Comparison of ENCODE assay signal across 8 cellular contexts in genomic region chr3:134486577-134487041, GRCh38. TPM values are rescaled to one million over a fixed set of nuclear protein-coding genes. Genes with fewer than 3 reads are reported as not detected.
DNase-seq lines count a peak whose midpoint lies in the region; ATAC-seq, FAIRE-seq and TF ChIP-seq lines count a peak whose summit lies in the region.

No MANE protein-coding gene starts in this region.

- H3K4me3 ChIP-seq in BJ (ENCODE audit: low read depth, low read length) (peak overlapping the region; percentile 85), Karpas-422 (ENCODE audit: low read length) (peak overlapping the region; percentile 80)

- H4K20me1 ChIP-seq in Karpas-422 (ENCODE audit: insufficient read depth, low read depth, low read length): no peaks in the 10 kb centered on the region

- no peaks in the 10 kb centered on the region for H3K27me3 Mint-ChIP-seq in activated CD4-positive, alpha-beta memory T cell treated with anti-CD3 and anti-CD28 coated beads for 36 hours
- no peaks in the 10 kb centered on the region for H3K27me3 Mint-ChIP-seq in progenitor cell of endocrine pancreas

- peak overlapping the region; percentile 87 for H3K4me3 Mint-ChIP-seq in activated CD4-positive, alpha-beta memory T cell treated with anti-CD3 and anti-CD28 coated beads for 36 hours
- peak overlapping the region; percentile 99 for H3K4me3 Mint-ChIP-seq in progenitor cell of endocrine pancreas (ENCODE audit: low read depth)

- POLR2A ChIA-PET in BJ (lab: Charles Lee): interaction anchor here (1.1 to 1.4 kb wide), 3 partner anchors 120 to 155 kb away, joined by 3 to 5 read pairs (median 3); no protein-coding TSS in a partner anchor
- POLR2A ChIA-PET in activated CD4-positive, alpha-beta memory T cell treated with anti-CD3 and anti-CD28 coated beads for 36 hours (lab: Charles Lee): interaction anchor here (1.0 to 1.6 kb wide), 6 partner anchors 10 to 247 kb away, joined by 3 to 7 read pairs (median 5); partner anchors contain the start of gene RYK

- peaks cover 82% of the 10 kb centered on the region for H3K79me2 ChIP-seq in Karpas-422 (ENCODE audit: low read length)

- peak overlapping the region; percentile 90 for H3K4me2 ChIP-seq in Karpas-422 (ENCODE audit: low read depth, low read length, poor library complexity, severe bottlenecking)

- H3K27me3 ChIP-seq in BJ (ENCODE audit: control insufficient read depth, insufficient read depth, low read length): no peaks in the 10 kb centered on the region
- H3K27me3 ChIP-seq in Karpas-422 (ENCODE audit: low read length): no peaks in the 10 kb centered on the region
- no peaks in the 10 kb centered on the region for H3K27me3 ChIP-seq in foreskin keratinocyte

- H2AFZ ChIP-seq in Karpas-422 (ENCODE audit: low read length): peak overlapping the region; percentile 15; the same call in 1 of the 2 replicates

- no peak for DNase-seq in BJ (ENCODE audit: low read depth)
- peak; percentile 71 for DNase-seq in Karpas-422
- no peak for DNase-seq in activated CD4-positive, alpha-beta memory T cell treated with anti-CD3 and anti-CD28 coated beads for 36 hours
- no peak for DNase-seq in foreskin keratinocyte
- DNase-seq in progenitor cell of endocrine pancreas (ENCODE audit: low spot score, unreplicated experiment): no peak
- no peak for DNase-seq in urothelium cell line (ENCODE audit: low spot score)

- peaks cover 8% of the 10 kb centered on the region for H3K36me3 Mint-ChIP-seq in activated CD4-positive, alpha-beta memory T cell treated with anti-CD3 and anti-CD28 coated beads for 36 hours
- peaks cover 8% of the 10 kb centered on the region for H3K36me3 Mint-ChIP-seq in progenitor cell of endocrine pancreas (ENCODE audit: insufficient read depth)

- peak overlapping the region; percentile 97 for H3K27ac Mint-ChIP-seq in activated CD4-positive, alpha-beta memory T cell treated with anti-CD3 and anti-CD28 coated beads for 36 hours
- peak overlapping the region; percentile 97 for H3K27ac Mint-ChIP-seq in progenitor cell of endocrine pancreas

- peak overlapping the region; percentile 86 for H3K9ac ChIP-seq in Karpas-422 (ENCODE audit: low read length)

- H3K4me1 ChIP-seq in Karpas-422 (ENCODE audit: low read length) (peaks cover 25% of the 10 kb centered on the region), foreskin keratinocyte (peaks cover 23% of the 10 kb centered on the region)

- H3K9me2 ChIP-seq in Karpas-422 (replicated peaks; ENCODE audit: insufficient read depth, low read length): no peaks in the 10 kb centered on the region

- H3K9me3 Mint-ChIP-seq in activated CD4-positive, alpha-beta memory T cell treated with anti-CD3 and anti-CD28 coated beads for 36 hours: no peaks in the 10 kb centered on the region
- no peaks in the 10 kb centered on the region for H3K9me3 Mint-ChIP-seq in progenitor cell of endocrine pancreas (ENCODE audit: low read depth)

- H3K36me3 ChIP-seq in BJ (ENCODE audit: control insufficient read depth, insufficient read depth, low read length): peaks cover under 1% of the 10 kb centered on the region; the same call in 1 of the 2 replicates
- peaks cover 11% of the 10 kb centered on the region; the same call in 1 of the 2 replicates for H3K36me3 ChIP-seq in Karpas-422 (ENCODE audit: insufficient read depth, low read length)

- CTCF ChIA-PET in BJ (lab: Yijun Ruan, JAX): interaction anchor here (1.0 to 8.5 kb wide), 5 partner anchors 13 to 273 kb away, joined by 3 to 114 read pairs (median 3); no protein-coding TSS in a partner anchor
- CTCF ChIA-PET in activated CD4-positive, alpha-beta memory T cell treated with anti-CD3 and anti-CD28 coated beads for 36 hours (lab: Charles Lee): interaction anchor here (1.0 to 5.0 kb wide), 5 partner anchors 10 to 288 kb away, joined by 3 to 24 read pairs (median 7); no protein-coding TSS in a partner anchor

- peak overlapping the region; percentile 78 for H3K27ac ChIP-seq in Karpas-422 (ENCODE audit: low read length)
- H3K27ac ChIP-seq in foreskin keratinocyte: peak overlapping the region; percentile 73

- no peak for FAIRE-seq in urothelium cell line (lab: Jason Lieb, UNC)

- H3K4me1 Mint-ChIP-seq in activated CD4-positive, alpha-beta memory T cell treated with anti-CD3 and anti-CD28 coated beads for 36 hours (ENCODE audit: low read depth): peaks cover 48% of the 10 kb centered on the region
- H3K4me1 Mint-ChIP-seq in progenitor cell of endocrine pancreas (ENCODE audit: low read depth): peaks cover 24% of the 10 kb centered on the region

- no peaks in the 10 kb centered on the region for H3K9me3 ChIP-seq in Karpas-422 (ENCODE audit: low read length)

- ATAC-seq in GM18861 (IDR thresholded peaks at IDR 0.05; ENCODE audit: unreplicated experiment) (peak; percentile 7), foreskin keratinocyte (peak; percentile 2), HG03342 (IDR thresholded peaks at IDR 0.05; ENCODE audit: unreplicated experiment) (no peak)

- TF ChIP-seq CTCF in BJ (IDR thresholded peaks at IDR 0.05; ENCODE audit: insufficient read depth, low read depth, low read length) (no peak), foreskin keratinocyte (conservative IDR thresholded peaks at IDR 0.05) (no peak), progenitor cell of endocrine pancreas (IDR thresholded peaks at IDR 0.05; ENCODE audit: unreplicated experiment) (no peak)

- intact Hi-C loops in activated CD4-positive, alpha-beta memory T cell treated with anti-CD3 and anti-CD28 coated beads for 36 hours (cut with micrococcal nuclease): loop anchor here (1.0 to 10.0 kb wide), 10 partner anchors 10 to 1764 kb away; partner anchors contain the start of genes AMOTL2, CDV3, MSL2 and NPHP3

RNA-seq across cellular contexts. Expression of gene CEP63, which starts 0.8 kb away (rescaled TPM):
- polyA plus RNA-seq in BJ (2011; rRNA removed): 6.4 and 14.5 TPM in 2 replicates
- 4.8 and 9.7 TPM in 2 replicates for polyA minus RNA-seq in BJ (2011; rRNA and poly(A)+ RNA removed)
- total RNA-seq in Karpas-422 (2014; rRNA removed; shearing (Covaris generic); ENCODE audit: low replicate concordance): 10.7 and 78.7 TPM in 2 replicates
- 10 to 100 TPM; 22.4 to 23.7 TPM for total RNA-seq in activated CD4-positive, alpha-beta memory T cell treated with anti-CD3 and anti-CD28 coated beads for 36 hours
- total RNA-seq in foreskin keratinocyte: 18.7 and 23.1 TPM in 2 replicates
- 11.0 and 13.4 TPM in 2 replicates for polyA plus RNA-seq in foreskin keratinocyte
- 24.7 and 25.7 TPM in 2 replicates for total RNA-seq in progenitor cell of endocrine pancreas

RNA-seq across cellular contexts. Expression of gene ANAPC13, which starts 0.8 kb away (rescaled TPM):
- polyA plus RNA-seq in BJ (2011; rRNA removed) (54.6 and 115 TPM in 2 replicates), foreskin keratinocyte (61.6 and 61.9 TPM in 2 replicates)
- polyA minus RNA-seq in BJ (2011; rRNA and poly(A)+ RNA removed): 16.9 and 17.6 TPM in 2 replicates
- 39.8 and 47.3 TPM in 2 replicates for total RNA-seq in Karpas-422 (2014; rRNA removed; shearing (Covaris generic); ENCODE audit: low replicate concordance)
- 10 to 100 TPM; 30.1 to 33.1 TPM for total RNA-seq in activated CD4-positive, alpha-beta memory T cell treated with anti-CD3 and anti-CD28 coated beads for 36 hours
- total RNA-seq in foreskin keratinocyte (54.6 and 60.3 TPM in 2 replicates), progenitor cell of endocrine pancreas (63.9 and 67.0 TPM in 2 replicates)
